ENCODE assay signal across 8 cellular contexts in the genomic region with DNA sequence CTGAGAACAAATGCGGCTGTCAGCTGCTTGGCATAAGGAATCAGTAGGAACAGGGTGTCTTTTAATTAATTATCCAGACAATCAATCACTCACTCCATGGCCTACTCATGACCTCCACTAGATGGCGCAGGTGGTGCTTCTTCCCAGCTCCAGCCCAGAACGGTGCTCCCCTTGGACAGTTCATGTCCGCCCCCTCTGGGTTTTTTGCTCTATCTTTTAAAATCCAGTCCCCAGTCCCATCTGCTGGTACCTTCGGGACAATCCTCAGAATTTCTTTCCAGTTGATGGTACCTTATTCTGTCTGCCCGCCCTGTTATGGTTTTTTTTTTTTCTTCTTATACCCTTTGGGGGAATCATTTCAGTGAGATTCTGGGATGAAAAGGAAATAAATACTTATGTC.
DNase-seq lines count a peak whose midpoint lies in the region; ATAC-seq and TF ChIP-seq lines count a peak whose summit lies in the region.

No MANE protein-coding gene starts in this region.

- POLR2A ChIA-PET in WTC11 (lab: Charles Lee), result no interaction called here

- CTCF ChIA-PET in WTC11 (lab: Charles Lee), result interaction anchor here (0.6 to 5.8 kb wide), 22 partner anchors 10 to 480 kb away, joined by 3 to 56 read pairs (median 4); partner anchors contain the start of gene STAM2

- no peak overlapping the region for H3K27ac ChIP-seq in thyroid gland

- peak; percentile 74 for TF ChIP-seq CTCF in WTC11 (IDR thresholded peaks at IDR 0.05)
- TF ChIP-seq CTCF in mesothelial cell of epicardium (IDR thresholded peaks at IDR 0.05; ENCODE audit: unreplicated experiment), result peak; percentile 51
- TF ChIP-seq CTCF in thyroid gland (IDR thresholded peaks at IDR 0.05), result peak; percentile 22 to 84 (median 56)

- 37 to 42% methylated on average over 6 of the region's 6 CpGs for WGBS in thyroid gland, 2 donors

- peak; percentile 70 for ATAC-seq in HG02852 (IDR thresholded peaks at IDR 0.05; ENCODE audit: unreplicated experiment)
- peak; percentile 93 for ATAC-seq in WTC11

- no peak overlapping the region for H3K4me3 ChIP-seq in thyroid gland (replicated peaks in 1 of 3)

- H3K4me1 ChIP-seq in thyroid gland, result peaks cover 0 to 10% of the 10 kb centered on the region in 2 donors

- H3K36me3 Mint-ChIP-seq in WTC11 (no peaks in the 10 kb centered on the region), mesothelial cell of epicardium (no peaks in the 10 kb centered on the region)

- intact Hi-C loops in thyroid gland (cut with DNase I), result no loop called here

- TF ChIP-seq POLR2A in thyroid gland (IDR thresholded peaks at IDR 0.05), result no peak

- H3K4me3 Mint-ChIP-seq in WTC11, result no peak overlapping the region
- H3K4me3 Mint-ChIP-seq in mesothelial cell of epicardium, result no peak overlapping the region

- no peaks in the 10 kb centered on the region for H3K9me3 ChIP-seq in thyroid gland

- no peaks in the 10 kb centered on the region for H3K27me3 ChIP-seq in thyroid gland

- H3K4me1 Mint-ChIP-seq in WTC11, result peaks cover 25% of the 10 kb centered on the region
- H3K4me1 Mint-ChIP-seq in mesothelial cell of epicardium, result no peaks in the 10 kb centered on the region

- H3K9me3 Mint-ChIP-seq in WTC11 (no peaks in the 10 kb centered on the region), mesothelial cell of epicardium (no peaks in the 10 kb centered on the region)

- no peaks in the 10 kb centered on the region for H3K36me3 ChIP-seq in thyroid gland

- H3K27ac Mint-ChIP-seq in WTC11 (no peak overlapping the region), mesothelial cell of epicardium (no peak overlapping the region)

- DNase-seq in activated gamma-delta T cell treated with Interleukin-2 at 50 U/mL for 16 hours (peak; percentile 14), activated gamma-delta T cell (lab: John Stamatoyannopoulos, UW) (no peak), NCI-H2171 (lab: John Stamatoyannopoulos, UW) (peak; percentile 13), WTC11 (ENCODE audit: low spot score) (peak; percentile 81), mesothelial cell of epicardium (ENCODE audit: low spot score in 2 of 2, unreplicated experiment in 2 of 2) (no peak), thyroid gland (peak; percentile 39 to 51)
- peak; percentile 11 for DNase-seq in effector CD4-positive, alpha-beta T cell

- H3K27me3 Mint-ChIP-seq in WTC11 (ENCODE audit: low read depth) (no peaks in the 10 kb centered on the region), mesothelial cell of epicardium (ENCODE audit: low read depth) (no peaks in the 10 kb centered on the region)

TF ChIP-seq in WTC11, 78 proteins besides CTCF, POLR2A, EP300 and RAD21:
- TF ChIP-seq ZNF263 (CRISPR knock-in tag; IDR thresholded peaks at IDR 0.05; ENCODE audit: low read depth), result peak; percentile 93
- no peak for TF ChIP-seq ZNF532 (CRISPR knock-in tag; IDR thresholded peaks at IDR 0.05; ENCODE audit: borderline replicate concordance)

Comparison
In these comparisons a context has a peak if more than half of its experiments do, and no peak if none do; other contexts are left out.
1. DNase-seq: peak in activated gamma-delta T cell treated with Interleukin-2 at 50 U/mL for 16 hours (single experiment), NCI-H2171 (single experiment), WTC11 (single experiment), effector CD4-positive, alpha-beta T cell (single experiment) and thyroid gland (2 of 2); none in activated gamma-delta T cell (single experiment) and mesothelial cell of epicardium (0 of 2).
2. Peak in every context shown above with its lines, with median percentiles within 50 percentile points of each other: CTCF ChIP-seq.